ENCODE assay signal across 8 cellular contexts in the genomic region with DNA sequence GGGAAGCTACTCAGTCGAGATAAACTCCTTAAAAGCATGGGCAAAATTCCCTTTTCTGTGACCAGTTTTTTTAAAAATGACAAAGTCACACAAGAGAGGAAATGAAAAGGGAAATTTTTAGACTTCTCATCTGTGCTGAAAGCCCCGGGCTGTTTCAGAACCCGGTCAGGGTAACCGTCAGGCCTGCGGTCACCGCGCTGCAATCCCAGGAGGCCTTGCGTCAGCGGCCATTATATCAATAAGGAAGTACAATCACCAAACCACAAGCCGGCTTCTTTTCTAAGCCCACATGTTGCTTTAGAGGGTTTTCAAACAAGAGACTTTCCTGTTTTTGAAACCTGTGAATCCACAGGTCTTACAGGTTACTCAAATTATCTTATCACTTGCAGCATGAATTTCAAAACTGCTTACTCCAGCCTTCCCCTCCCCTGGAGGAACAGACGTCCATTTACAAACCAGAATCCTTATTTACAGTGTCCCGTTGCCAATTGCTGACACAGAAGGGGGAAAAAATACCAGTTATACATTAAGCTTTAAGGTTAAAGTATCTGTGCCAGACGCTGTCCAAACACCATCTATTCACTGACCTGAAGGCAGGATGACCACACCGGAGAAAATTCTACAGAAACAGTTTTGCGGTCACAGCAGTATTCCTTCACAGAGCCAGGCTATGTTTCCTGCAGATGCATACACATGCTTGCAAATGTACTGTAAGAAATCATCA.
DNase-seq lines count a peak whose midpoint lies in the region; ATAC-seq and TF ChIP-seq lines count a peak whose summit lies in the region.

No MANE protein-coding gene starts in this region.

- no peaks in the 10 kb centered on the region for H3K9me3 Mint-ChIP-seq in activated CD4-positive, alpha-beta T cell treated with anti-CD3 and anti-CD28 coated beads, Interleukin-2, amount 10 ng/mL, durations not matched to agents 7 days and 5 days
- no peaks in the 10 kb centered on the region for H3K9me3 Mint-ChIP-seq in stimulated activated memory B cell treated with anti-CD40 and anti-IgM and Interleukin-4, amounts not matched to agents 10 μg/mL and 1 μg/mL and 100 μg/mL, for 72 hours

- peak overlapping the region; percentile 47 for H3K4me3 Mint-ChIP-seq in activated CD4-positive, alpha-beta T cell treated with anti-CD3 and anti-CD28 coated beads, Interleukin-2, amount 10 ng/mL, durations not matched to agents 7 days and 5 days
- peak overlapping the region; percentile 69 for H3K4me3 Mint-ChIP-seq in stimulated activated memory B cell treated with anti-CD40 and anti-IgM and Interleukin-4, amounts not matched to agents 10 μg/mL and 1 μg/mL and 100 μg/mL, for 72 hours

- H3K27ac ChIP-seq in DOHH2 (ENCODE audit: low read depth, low read length), result peak overlapping the region; percentile 72
- peak overlapping the region; percentile 100 for H3K27ac ChIP-seq in GM23248
- peak overlapping the region; percentile 52 for H3K27ac ChIP-seq in muscle layer of colon (ENCODE audit: low read depth, low read length)

- H3F3A ChIP-seq in DOHH2 (ENCODE audit: control insufficient read depth, insufficient read depth), result peaks cover 12% of the 10 kb centered on the region
- peaks cover 42% of the 10 kb centered on the region for H3F3A ChIP-seq in GM23248 (ENCODE audit: insufficient read depth)

- peak; percentile 97 for DNase-seq in GM23248
- peak; percentile 81 for DNase-seq in MG63
- peak; percentile 89 for DNase-seq in activated CD4-positive, alpha-beta T cell treated with anti-CD3 and anti-CD28 coated beads, Interleukin-2, amount 10 ng/mL, durations not matched to agents 7 days and 5 days
- peak; percentile 35 for DNase-seq in dermis blood vessel endothelial cell
- DNase-seq in G401 (ENCODE audit: low spot score), result no peak

- H3K27me3 ChIP-seq in DOHH2 (ENCODE audit: control insufficient read depth, low read length) (no peaks in the 10 kb centered on the region), GM23248 (replicated peaks; ENCODE audit: insufficient read depth) (no peaks in the 10 kb centered on the region), MG63 (no peaks in the 10 kb centered on the region), muscle layer of colon (ENCODE audit: control insufficient read depth in 1 of 2, insufficient read depth in 2 of 2, low read length in 2 of 2) (no peaks in the 10 kb centered on the region)

- H3K9ac ChIP-seq in GM23248 (peak overlapping the region; percentile 91), muscle layer of colon (ENCODE audit: low read length) (no peak overlapping the region)

- peaks cover 14% of the 10 kb centered on the region for H3K36me3 Mint-ChIP-seq in activated CD4-positive, alpha-beta T cell treated with anti-CD3 and anti-CD28 coated beads, Interleukin-2, amount 10 ng/mL, durations not matched to agents 7 days and 5 days (ENCODE audit: low read depth)
- H3K36me3 Mint-ChIP-seq in stimulated activated memory B cell treated with anti-CD40 and anti-IgM and Interleukin-4, amounts not matched to agents 10 μg/mL and 1 μg/mL and 100 μg/mL, for 72 hours, result no peaks in the 10 kb centered on the region

- CTCF ChIA-PET in activated CD4-positive, alpha-beta T cell treated with anti-CD3 and anti-CD28 coated beads, Interleukin-2, amount 10 ng/mL, durations not matched to agents 7 days and 5 days (lab: Charles Lee), result interaction anchor here (0.6 to 1.0 kb wide), 4 partner anchors 12 to 188 kb away, joined by 3 read pairs; no protein-coding TSS in a partner anchor

- no peaks in the 10 kb centered on the region for H3K27me3 Mint-ChIP-seq in activated CD4-positive, alpha-beta T cell treated with anti-CD3 and anti-CD28 coated beads, Interleukin-2, amount 10 ng/mL, durations not matched to agents 7 days and 5 days
- no peaks in the 10 kb centered on the region for H3K27me3 Mint-ChIP-seq in stimulated activated memory B cell treated with anti-CD40 and anti-IgM and Interleukin-4, amounts not matched to agents 10 μg/mL and 1 μg/mL and 100 μg/mL, for 72 hours

- ATAC-seq in stimulated activated memory B cell treated with anti-CD40 and anti-IgM and Interleukin-4, amounts not matched to agents 10 μg/mL and 1 μg/mL and 100 μg/mL, for 72 hours, result peak; percentile 95

- H3K27ac Mint-ChIP-seq in activated CD4-positive, alpha-beta T cell treated with anti-CD3 and anti-CD28 coated beads, Interleukin-2, amount 10 ng/mL, durations not matched to agents 7 days and 5 days, result peak overlapping the region; percentile 94
- peak overlapping the region; percentile 91 for H3K27ac Mint-ChIP-seq in stimulated activated memory B cell treated with anti-CD40 and anti-IgM and Interleukin-4, amounts not matched to agents 10 μg/mL and 1 μg/mL and 100 μg/mL, for 72 hours

- POLR2A ChIA-PET in activated CD4-positive, alpha-beta T cell treated with anti-CD3 and anti-CD28 coated beads, Interleukin-2, amount 10 ng/mL, durations not matched to agents 7 days and 5 days (lab: Charles Lee), result no interaction called here

- peaks cover 74% of the 10 kb centered on the region for H3K4me1 Mint-ChIP-seq in activated CD4-positive, alpha-beta T cell treated with anti-CD3 and anti-CD28 coated beads, Interleukin-2, amount 10 ng/mL, durations not matched to agents 7 days and 5 days
- H3K4me1 Mint-ChIP-seq in stimulated activated memory B cell treated with anti-CD40 and anti-IgM and Interleukin-4, amounts not matched to agents 10 μg/mL and 1 μg/mL and 100 μg/mL, for 72 hours, result peaks cover 68% of the 10 kb centered on the region

- no peak for TF ChIP-seq CTCF in DOHH2 (IDR thresholded peaks at IDR 0.05; ENCODE audit: low read depth, low read length, poor library complexity, severe bottlenecking)

- H3K9me3 ChIP-seq in DOHH2 (ENCODE audit: control insufficient read depth, insufficient read depth, low read length), result no peaks in the 10 kb centered on the region
- H3K9me3 ChIP-seq in GM23248 (ENCODE audit: low read depth), result no peaks in the 10 kb centered on the region
- no peaks in the 10 kb centered on the region for H3K9me3 ChIP-seq in MG63
- no peaks in the 10 kb centered on the region for H3K9me3 ChIP-seq in muscle layer of colon (ENCODE audit: low read length)

- H3K4me2 ChIP-seq in DOHH2 (ENCODE audit: low read length), result peak overlapping the region; percentile 57
- peak overlapping the region; percentile 74 for H3K4me2 ChIP-seq in GM23248 (ENCODE audit: unreplicated experiment)

- H4K20me1 ChIP-seq in DOHH2 (ENCODE audit: control insufficient read depth, insufficient read depth, low read depth, low read length) (no peaks in the 10 kb centered on the region), GM23248 (ENCODE audit: insufficient read depth) (no peaks in the 10 kb centered on the region)

- peaks cover 49% of the 10 kb centered on the region for H3K4me1 ChIP-seq in DOHH2 (ENCODE audit: control insufficient read depth, low read length)
- H3K4me1 ChIP-seq in GM23248 (ENCODE audit: insufficient read depth), result peaks cover 34% of the 10 kb centered on the region
- peaks cover 45% of the 10 kb centered on the region for H3K4me1 ChIP-seq in muscle layer of colon (ENCODE audit: insufficient read depth, low read length)

- in situ Hi-C loops in GM23248 (cut with MboI), result no loop called here
- in situ Hi-C loops in G401 (cut with HindIII; ENCODE audit: low sequenced_read_pairs), result loop anchor here (25.0 kb wide), 1 partner anchor 124 kb away; no protein-coding TSS in a partner anchor

- H2AFZ ChIP-seq in GM23248, result peak overlapping the region; percentile 82

- peak overlapping the region; percentile 51 for H3K4me3 ChIP-seq in DOHH2 (ENCODE audit: low read length)
- peak overlapping the region; percentile 52 for H3K4me3 ChIP-seq in GM23248
- H3K4me3 ChIP-seq in MG63, result no peak overlapping the region
- H3K4me3 ChIP-seq in muscle layer of colon (ENCODE audit: low read depth in 1 of 2, low read length in 2 of 2), result no peak overlapping the region

- WGBS in GM23248 (ENCODE audit: low coverage in 1 of 2, low lambda C conversion rate in 2 of 2, missing lambda C conversion rate in 2 of 2), 2 experiments, result 15% methylated on average over 15 of the region's 15 CpGs

- peaks cover 6% of the 10 kb centered on the region for H3K36me3 ChIP-seq in DOHH2 (ENCODE audit: control insufficient read depth, low read length)
- no peaks in the 10 kb centered on the region for H3K36me3 ChIP-seq in GM23248 (ENCODE audit: low read depth)
- no peaks in the 10 kb centered on the region for H3K36me3 ChIP-seq in MG63
- no peaks in the 10 kb centered on the region for H3K36me3 ChIP-seq in muscle layer of colon (ENCODE audit: insufficient read depth, low read length)

- H3K79me2 ChIP-seq in DOHH2 (ENCODE audit: control insufficient read depth, low read length) (no peaks in the 10 kb centered on the region), GM23248 (ENCODE audit: insufficient read depth) (no peaks in the 10 kb centered on the region)

- no peaks in the 10 kb centered on the region for H3K9me2 ChIP-seq in DOHH2 (replicated peaks; ENCODE audit: control insufficient read depth, low read length)
- H3K9me2 ChIP-seq in GM23248 (ENCODE audit: insufficient read depth), result no peaks in the 10 kb centered on the region

Comparison
In these comparisons a context has a peak if more than half of its experiments do, and no peak if none do; other contexts are left out.
1. H3K4me3 ChIP-seq: peak in DOHH2 (single experiment) and GM23248 (single experiment); none in MG63 (single experiment) and muscle layer of colon (0 of 2).
2. Peak in every context shown above with its lines, with median percentiles within 50 percentile points of each other: H3K27ac ChIP-seq.